Comparison of ENCODE assay signal across 8 cellular contexts in the genomic region with DNA sequence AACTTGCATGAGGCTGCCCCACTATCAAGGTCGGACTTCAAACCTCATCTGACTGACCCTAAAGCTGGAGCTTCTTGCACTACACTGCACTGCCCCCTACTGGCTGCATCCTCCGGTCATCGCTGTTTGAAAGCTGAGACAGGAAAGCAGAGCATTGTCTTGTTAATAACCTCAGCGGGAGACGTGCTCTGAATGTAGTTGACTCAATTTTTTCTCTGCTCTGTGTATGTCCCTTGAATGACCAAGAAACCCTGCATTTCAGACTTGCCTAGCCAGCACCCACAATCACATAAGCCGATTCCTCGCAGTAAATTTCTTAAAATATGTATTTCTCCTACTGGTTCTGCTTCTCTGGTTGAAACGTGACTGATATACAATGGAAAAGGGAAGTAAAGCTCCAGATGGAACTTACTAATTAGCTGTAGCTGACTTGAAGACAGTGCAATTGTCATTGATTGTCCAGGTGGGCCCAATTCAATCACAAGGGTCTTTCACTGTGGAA. TPM values are rescaled to one million over a fixed set of nuclear protein-coding genes. Genes with fewer than 3 reads are reported as not detected.
DNase-seq lines count a peak whose midpoint lies in the region; ATAC-seq and TF ChIP-seq lines count a peak whose summit lies in the region.

No MANE protein-coding gene starts in this region.

- 14 to 17% (median 17%) methylated on average over 8 of the region's 8 CpGs for WGBS in psoas muscle, 3 donors

- H3K9me3 Mint-ChIP-seq in activated naive CD8-positive, alpha-beta T cell treated with anti-CD3 and anti-CD28 coated beads for 36 hours: no peaks in the 10 kb centered on the region

- CTCF ChIA-PET in GM10248 (lab: Yijun Ruan, JAX): interaction anchor here (0.7 to 5.1 kb wide), 50 partner anchors 8 to 1637 kb away, joined by 3 to 49 read pairs (median 4); no protein-coding TSS in a partner anchor

- no peaks in the 10 kb centered on the region for H3K4me1 ChIP-seq in psoas muscle

- peaks cover 5% of the 10 kb centered on the region for H3K4me1 Mint-ChIP-seq in activated naive CD8-positive, alpha-beta T cell treated with anti-CD3 and anti-CD28 coated beads for 36 hours

- POLR2A ChIA-PET in GM10248 (lab: Yijun Ruan, JAX): no interaction called here

- no peak overlapping the region for H3K27ac Mint-ChIP-seq in activated naive CD8-positive, alpha-beta T cell treated with anti-CD3 and anti-CD28 coated beads for 36 hours

- H3K36me3 Mint-ChIP-seq in activated naive CD8-positive, alpha-beta T cell treated with anti-CD3 and anti-CD28 coated beads for 36 hours: no peaks in the 10 kb centered on the region

- intact Hi-C loops in cardiac septum (cut with DNase I): loop anchor here (1.0 to 10.0 kb wide), 2 partner anchors 82 to 347 kb away; no protein-coding TSS in a partner anchor
- intact Hi-C loops in psoas muscle (cut with DNase I): loop anchor here (1.0 to 5.0 kb wide), 3 partner anchors 79 to 350 kb away; no protein-coding TSS in a partner anchor

- peaks cover 38% of the 10 kb centered on the region for H3K27me3 Mint-ChIP-seq in activated naive CD8-positive, alpha-beta T cell treated with anti-CD3 and anti-CD28 coated beads for 36 hours

- H3K27ac ChIP-seq in psoas muscle: no peak overlapping the region

- no peaks in the 10 kb centered on the region for H3K36me3 ChIP-seq in psoas muscle (ENCODE audit: insufficient read depth in 1 of 2, low read depth in 1 of 2)

- no peak overlapping the region for H3K4me3 Mint-ChIP-seq in activated naive CD8-positive, alpha-beta T cell treated with anti-CD3 and anti-CD28 coated beads for 36 hours

- H3K27me3 ChIP-seq in psoas muscle (ENCODE audit: insufficient read depth in 3 of 3, low read length in 2 of 3): no peaks in the 10 kb centered on the region

- peaks cover 7% of the 10 kb centered on the region for H3K9me3 ChIP-seq in psoas muscle

- TF ChIP-seq CTCF in GM10248 (IDR thresholded peaks at IDR 0.05; ENCODE audit: control extremely low read depth, extremely low read depth, low read depth, missing control alignments) (peak; percentile 94), psoas muscle (IDR thresholded peaks at IDR 0.05) (peak; percentile 88)

- DNase-seq in GM10248 (ENCODE audit: extremely low spot score): peak; percentile 47
- DNase-seq in NCI-H1092 treated with DMSO at 0.1 percent for 48 hours (lab: John Stamatoyannopoulos, UW): peak; percentile 71
- DNase-seq in SKM-1 (lab: John Stamatoyannopoulos, UW; ENCODE audit: unreplicated experiment): peak; percentile 84
- peak; percentile 70 for DNase-seq in activated naive CD8-positive, alpha-beta T cell treated with anti-CD3 and anti-CD28 coated beads for 36 hours
- peak; percentile 89 for DNase-seq in cardiac septum (ENCODE audit: low spot score)
- peak; percentile 86 to 91 for DNase-seq in psoas muscle
- DNase-seq in GF-D8 (lab: John Stamatoyannopoulos, UW): no peak

- ATAC-seq in HG02588 (IDR thresholded peaks at IDR 0.05; ENCODE audit: unreplicated experiment) (peak; percentile 81), psoas muscle (peak; percentile 69 to 85 (median 84))

- no peak overlapping the region for H3K4me3 ChIP-seq in psoas muscle

RNA-seq across cellular contexts. Expression of a gene that starts 27.8 kb away (rescaled TPM):
- total RNA-seq in activated naive CD8-positive, alpha-beta T cell treated with anti-CD3 and anti-CD28 coated beads for 36 hours: not detected
- 2.0 TPM for total RNA-seq in cardiac septum
- under 1 TPM in 3 of 4 donors, not detected in 1; 0.11 to 0.38 (median 0.32) TPM for total RNA-seq in psoas muscle
- polyA plus RNA-seq in psoas muscle: under 1 TPM in 2 of 3 donors, not detected in 1; 0.01 to 0.04 TPM

RNA-seq across cellular contexts. Expression of a gene that starts 36.3 kb away (rescaled TPM):
- 10 to 100 TPM; 46.5 to 51.4 TPM for total RNA-seq in activated naive CD8-positive, alpha-beta T cell treated with anti-CD3 and anti-CD28 coated beads for 36 hours
- total RNA-seq in cardiac septum: 12.2 TPM
- 10 to 100 TPM in 1 of 4 donors, 1 to 10 TPM in 3; 7.5 to 11.0 (median 8.7) TPM for total RNA-seq in psoas muscle
- 10 to 100 TPM; 11.7 to 17.7 (median 13.7) TPM for polyA plus RNA-seq in psoas muscle
